In the genomic region with DNA sequence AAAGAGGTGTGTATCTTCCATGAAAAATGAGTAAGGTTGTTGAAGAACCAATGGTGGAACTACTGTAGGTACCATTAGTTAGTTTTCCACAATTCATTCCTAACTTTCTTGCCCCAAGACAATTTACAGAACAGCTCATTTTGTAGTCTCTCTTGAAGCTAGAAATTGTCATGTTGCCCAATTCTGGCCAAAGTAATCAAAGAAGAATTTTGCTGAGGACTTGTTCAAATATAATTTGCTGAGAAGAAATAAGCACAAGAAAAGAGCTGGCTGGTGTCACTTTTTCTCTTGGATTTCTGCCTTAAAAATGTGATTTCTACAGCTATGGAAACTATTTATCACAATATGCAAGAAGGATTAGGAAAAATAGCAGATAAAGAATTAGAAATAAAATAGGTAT, we compare ENCODE assay signal across 16 cellular contexts.
DNase-seq lines count a peak whose midpoint lies in the region; ATAC-seq and TF ChIP-seq lines count a peak whose summit lies in the region.
"Had no signal": no experiment of that assay in that cellular context is flagged by ENCODE, and none has a peak within 500 bp of the region (broad histone marks: within the 10 kb centered on the region; RNA-seq: fewer than 3 reads in every experiment).

No MANE protein-coding gene starts in this region.

- H3K27me3 ChIP-seq in tibial nerve = no peaks in the 10 kb centered on the region
- H3K27me3 ChIP-seq: Peyer's patch had no signal

- H3K36me3 ChIP-seq in tibial nerve = no peaks in the 10 kb centered on the region
- H3K36me3 ChIP-seq: Peyer's patch had no signal

- no peak overlapping the region for H3K4me3 ChIP-seq in astrocyte of the cerebellum (ENCODE audit: low read depth, low read length)
- H3K4me3 ChIP-seq in tibial nerve = no peak overlapping the region
- H3K4me3 ChIP-seq: Peyer's patch had no signal

- no peak for TF ChIP-seq POLR2A in tibial nerve (IDR thresholded peaks at IDR 0.05)

- TF ChIP-seq CTCF in astrocyte of the cerebellum (IDR thresholded peaks at IDR 0.05; ENCODE audit: low read depth, low read length, missing control alignments) (no peak), tibial nerve (IDR thresholded peaks at IDR 0.05) (no peak)

- no peaks in the 10 kb centered on the region for H3K9me3 ChIP-seq in tibial nerve
- H3K9me3 ChIP-seq: Caco-2, Peyer's patch had no signal

- no peak overlapping the region for H3K27ac ChIP-seq in tibial nerve
- H3K27ac ChIP-seq: Peyer's patch had no signal

- in situ Hi-C loops in astrocyte of the cerebellum (cut with HindIII; ENCODE audit: low sequenced_read_pairs) = no loop called here

- no peaks in the 10 kb centered on the region for H3K4me1 ChIP-seq in tibial nerve
- H3K4me1 ChIP-seq: Caco-2, Peyer's patch had no signal

- ATAC-seq in Right ventricle myocardium superior (ENCODE audit: poor library complexity) = no peak
- ATAC-seq in GM18517 (IDR thresholded peaks at IDR 0.05; ENCODE audit: unreplicated experiment) = no peak

- DNase-seq in GM04503 (ENCODE audit: low read depth) (peak; percentile 57), astrocyte of the cerebellum (ENCODE audit: low read depth) (peak; percentile 18), fibroblast of peridontal ligament (ENCODE audit: extremely low read depth) (peak; percentile 94), Right ventricle myocardium superior (no peak), tibial nerve (ENCODE audit: low spot score in 2 of 2) (no peak)
- DNase-seq in activated naive CD4-positive, alpha-beta T cell treated with Interleukin-2 at 50 U/mL for 16 hours = no peak
- DNase-seq: AML-193, Caco-2, H7, Karpas-422, NCI-H2029, NCI-H2171 treated with DMSO at 0.1 percent for 48 hours, NCI-H510A treated with DMSO at 0.1 percent for 48 hours, Peyer's patch, SHP77 treated with DMSO at 0.1 percent for 48 hours had no signal

- intact Hi-C loops in Right ventricle myocardium superior (cut with DNase I) = no loop called here

- TF ChIP-seq EP300 in tibial nerve (IDR thresholded peaks at IDR 0.05) = no peak

Comparison
In these comparisons a context has a peak if more than half of its experiments do, and no peak if none do; other contexts are left out.
1. DNase-seq: peak in GM04503 (single experiment), astrocyte of the cerebellum (single experiment) and fibroblast of peridontal ligament (single experiment); none in Right ventricle myocardium superior (single experiment), activated naive CD4-positive, alpha-beta T cell treated with Interleukin-2 at 50 U/mL for 16 hours (single experiment) and tibial nerve (0 of 2).